In genomic region chr11:44305149-44305642, GRCh38 we compare ENCODE assay signal across 10 cellular contexts. TPM values are rescaled to one million over a fixed set of nuclear protein-coding genes. Genes with fewer than 3 reads are reported as not detected.
DNase-seq lines count a peak whose midpoint lies in the region; ATAC-seq, FAIRE-seq and TF ChIP-seq lines count a peak whose summit lies in the region.
"Had no signal": no experiment of that assay in that cellular context is flagged by ENCODE, and none has a peak within 500 bp of the region (broad histone marks: within the 10 kb centered on the region; RNA-seq: fewer than 3 reads in every experiment).

No MANE protein-coding gene starts in this region.

- POLR2A ChIA-PET in A549 (lab: Yijun Ruan, JAX): no interaction called here

- H3K36me3 Mint-ChIP-seq in natural killer cell: no peaks in the 10 kb centered on the region

- peak overlapping the region in 1 of 2 experiments; percentile 76; a peak in 4 of 6 replicates for H3K27ac ChIP-seq in A549

- H3K4me1 Mint-ChIP-seq in natural killer cell: peaks cover 22 to 31% of the 10 kb centered on the region in 2 donors

- no peak for FAIRE-seq in A549 (lab: Jason Lieb, UNC)

- H3K4me3 Mint-ChIP-seq in natural killer cell: peak overlapping the region; percentile 93

- no peak for TF ChIP-seq EP300 in A549 (IDR thresholded peaks at IDR 0.05)

- H3K9me3 Mint-ChIP-seq in natural killer cell: no peaks in the 10 kb centered on the region

- DNase-seq in A549 (ENCODE audit: low read depth in 1 of 2, low spot score in 1 of 2): no peak
- no peak for DNase-seq in HFF-Myc (ENCODE audit: extremely low read depth, low read depth)
- DNase-seq in choroid plexus epithelial cell (ENCODE audit: low read depth): no peak
- DNase-seq in natural killer cell: no peak
- DNase-seq in NCI-H1930 (lab: John Stamatoyannopoulos, UW): no peak
- DNase-seq in AML-193 (lab: John Stamatoyannopoulos, UW): no peak
- DNase-seq: NCI-H1092 treated with DMSO at 0.1 percent for 48 hours had no signal

- H3K4me2 ChIP-seq in A549: peak overlapping the region; percentile 61

- H3K9me3 ChIP-seq in A549: no peaks in the 10 kb centered on the region

- TF ChIP-seq POLR2A in A549 (IDR thresholded peaks at IDR 0.05; ENCODE audit: low read length): no peak

- no peak for TF ChIP-seq RAD21 in A549 (conservative IDR thresholded peaks at IDR 0.05 in 1 of 2, IDR thresholded peaks at IDR 0.05 in 1 of 2)

- CTCF ChIA-PET in A549 (lab: Yijun Ruan, JAX): interaction anchor here (1.4 kb wide), 1 partner anchor 18 kb away, joined by 5 read pairs; no protein-coding TSS in a partner anchor

- WGBS in A549 (ENCODE audit: missing lambda C conversion rate): 71% methylated on average over 13 of the region's 13 CpGs

- H3K27ac Mint-ChIP-seq in natural killer cell: no peak overlapping the region

- peaks cover 53 to 65% of the 10 kb centered on the region in 2 donors for H3K27me3 Mint-ChIP-seq in natural killer cell (ENCODE audit: low read depth in 2 of 2)

- peaks cover 27% of the 10 kb centered on the region for H3K4me1 ChIP-seq in A549

- intact Hi-C loops in natural killer cell (cut with micrococcal nuclease): no loop called here

- H3K4me3 ChIP-seq in A549 (peak overlapping the region; percentile 29; the same call in 1 of the 3 replicates), HFF-Myc (replicated peaks; ENCODE audit: low read depth, low read length) (peak overlapping the region; percentile 39), choroid plexus epithelial cell (ENCODE audit: low read depth, low read length) (peak overlapping the region; percentile 50)

- TF ChIP-seq CTCF in A549 (IDR thresholded peaks at IDR 0.05) (no peak), HFF-Myc (IDR thresholded peaks at IDR 0.05; ENCODE audit: low read depth, low read length, missing control alignments) (no peak), choroid plexus epithelial cell (conservative IDR thresholded peaks at IDR 0.05; ENCODE audit: low read depth, low read length) (no peak), natural killer cell (IDR thresholded peaks at IDR 0.05) (no peak)

- ATAC-seq in A549 (no peak), natural killer cell (no peak), HG02938 (IDR thresholded peaks at IDR 0.05; ENCODE audit: unreplicated experiment) (no peak), GM21526 (IDR thresholded peaks at IDR 0.05; ENCODE audit: low FRiP score, unreplicated experiment) (no peak)

TF ChIP-seq in A549, 52 proteins besides CTCF, POLR2A, EP300 and RAD21:
- TF ChIP-seq CBX2 (IDR thresholded peaks at IDR 0.05; ENCODE audit: borderline replicate concordance, low read depth) (no peak), HOXB5 (CRISPR knock-in tag; IDR thresholded peaks at IDR 0.05) (no peak), RCOR1 (IDR thresholded peaks at IDR 0.05; ENCODE audit: low read depth, low read length) (no peak), MAX (IDR thresholded peaks at IDR 0.05) (no peak), FOSL2 (IDR thresholded peaks at IDR 0.05) (no peak), FOSL2 (CRISPR knock-in tag; IDR thresholded peaks at IDR 0.05) (no peak), RNF2 (IDR thresholded peaks at IDR 0.05; ENCODE audit: borderline replicate concordance, low read depth) (no peak), CHD2 (IDR thresholded peaks at IDR 0.05; ENCODE audit: low read length, partially characterized antibody) (no peak), HOXA7 (CRISPR knock-in tag; IDR thresholded peaks at IDR 0.05) (no peak), HOXB13 (CRISPR knock-in tag; IDR thresholded peaks at IDR 0.05; ENCODE audit: low read depth) (no peak), HES2 (IDR thresholded peaks at IDR 0.05) (no peak), EHF (CRISPR knock-in tag; IDR thresholded peaks at IDR 0.05) (no peak), HDAC2 (IDR thresholded peaks at IDR 0.05) (no peak), REST (IDR thresholded peaks at IDR 0.05) (no peak), ZSCAN20 (CRISPR knock-in tag; IDR thresholded peaks at IDR 0.05) (no peak)

RNA-seq across cellular contexts. Expression of gene ALX4, which starts 4.7 kb away (rescaled TPM):
- polyA plus RNA-seq in A549 (2011; rRNA removed): 1.00 and 1.4 TPM in 2 replicates
- polyA plus RNA-seq in A549 (2012; cell fraction: cytosol; rRNA removed): 0.69 and 1.1 TPM in 2 replicates
- 1.8 TPM in 2 replicates for polyA plus RNA-seq in A549 (2012; cell fraction: nucleus; rRNA removed)
- 5.6 to 6.4 TPM (median 5.7 TPM) in 3 replicates for polyA plus RNA-seq in A549 (2017; fragmentation: RNase III; extraction: RNeasy Plus Mini Kit Qiagen cat#74134 plus additional on column Dnase treatment)
- 1.8 TPM in 2 replicates for polyA minus RNA-seq in A549 (2011; rRNA and poly(A)+ RNA removed)
- total RNA-seq in natural killer cell: not detected
- total RNA-seq: H7 had no signal
